1 cellular context compared by ENCODE assay signal in the genomic region with DNA sequence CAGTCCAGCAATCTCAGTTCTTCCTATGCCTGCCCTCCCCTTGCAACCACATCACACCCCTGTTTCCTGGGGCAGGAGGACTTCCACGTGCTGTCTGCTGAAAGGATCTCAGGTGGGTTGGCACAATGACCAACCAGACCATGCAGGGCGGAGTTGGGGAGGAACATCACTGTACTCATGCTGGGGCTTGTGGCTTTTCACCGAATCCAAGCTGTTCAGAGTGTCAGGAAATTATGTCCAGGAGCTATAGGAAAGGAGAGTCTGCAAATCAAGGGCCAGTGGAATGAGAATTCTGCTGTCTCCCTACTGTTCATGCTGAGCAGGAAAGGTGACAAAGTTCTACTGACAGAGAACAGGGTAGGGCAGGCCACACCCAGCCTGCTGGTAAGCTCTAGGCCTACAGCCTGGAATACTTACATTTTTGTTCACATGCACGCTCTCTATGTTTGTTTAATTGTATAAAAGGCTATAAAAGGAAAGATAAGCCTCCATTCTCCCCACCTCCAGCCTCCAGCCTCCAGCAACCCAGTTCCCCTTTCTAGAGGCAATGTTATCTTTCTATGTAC.
TF ChIP-seq lines count a peak whose summit lies in the region.

No MANE protein-coding gene starts in this region.

TF ChIP-seq in HCT116, 20 proteins besides CTCF, POLR2A, EP300 and RAD21 (continued from another document):
- TF ChIP-seq, protein P1, sequence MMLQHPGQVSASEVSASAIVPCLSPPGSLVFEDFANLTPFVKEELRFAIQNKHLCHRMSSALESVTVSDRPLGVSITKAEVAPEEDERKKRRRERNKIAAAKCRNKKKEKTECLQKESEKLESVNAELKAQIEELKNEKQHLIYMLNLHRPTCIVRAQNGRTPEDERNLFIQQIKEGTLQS (IDR thresholded peaks at IDR 0.05): no peak
- TF ChIP-seq SP1 (IDR thresholded peaks at IDR 0.05; ENCODE audit: low read depth) (no peak), SIN3A (IDR thresholded peaks at IDR 0.05; ENCODE audit: low read depth) (no peak), TCF7L2 (IDR thresholded peaks at IDR 0.05; ENCODE audit: borderline replicate concordance, extremely low read depth, insufficient read depth, insufficient read length) (no peak)
